1 cellular context compared by ENCODE assay signal in genomic region chr2:240876475-240877251, GRCh38.
TF ChIP-seq lines count a peak whose summit lies in the region.

No MANE protein-coding gene starts in this region.

TF ChIP-seq in HepG2, 621 proteins besides CTCF, POLR2A, EP300 and RAD21 (continued from another document and continues in another):
- peak; percentile 83; the same call in 1 of the 2 replicates for TF ChIP-seq ZBTB49 (CRISPR knock-in tag; IDR thresholded peaks at IDR 0.05; ENCODE audit: borderline replicate concordance)
- TF ChIP-seq MLXIP (CRISPR knock-in tag; IDR thresholded peaks at IDR 0.05; ENCODE audit: borderline replicate concordance): no peak
- 0 out of 2 replicates have a peak, but pooled peaks have one; percentile 79 for TF ChIP-seq SSRP1 (CRISPR knock-in tag; IDR thresholded peaks at IDR 0.05)
- TF ChIP-seq TBX3 (IDR thresholded peaks at IDR 0.05; ENCODE audit: borderline replicate concordance): no peak
- TF ChIP-seq NR2C2 (CRISPR knock-in tag; IDR thresholded peaks at IDR 0.05; ENCODE audit: borderline replicate concordance): peak; percentile 74; the same call in 1 of the 2 replicates
- no peak for TF ChIP-seq NONO (IDR thresholded peaks at IDR 0.05)
- TF ChIP-seq NONO (CRISPR knock-in tag; conservative IDR thresholded peaks at IDR 0.05): peak; percentile 86
- no peak for TF ChIP-seq SAFB2 (CRISPR knock-in tag; IDR thresholded peaks at IDR 0.05; ENCODE audit: borderline replicate concordance, low read depth)
- peak; percentile 69; the same call in 1 of the 2 replicates for TF ChIP-seq DR1 (CRISPR knock-in tag; IDR thresholded peaks at IDR 0.05)
- peak; percentile 69; the same call in 1 of the 2 replicates for TF ChIP-seq ZNF44 (CRISPR knock-in tag; IDR thresholded peaks at IDR 0.05)
- no peak; the same call in 1 of the 2 replicates for TF ChIP-seq TRIM24 (CRISPR knock-in tag; IDR thresholded peaks at IDR 0.05)
- TF ChIP-seq RARA (CRISPR knock-in tag; IDR thresholded peaks at IDR 0.05): peak; percentile 68; the same call in 1 of the 2 replicates
- TF ChIP-seq HCFC1 (IDR thresholded peaks at IDR 0.05; ENCODE audit: low read depth, low read length): 0 out of 2 replicates have a peak, but pooled peaks have one; percentile 2
- TF ChIP-seq SIN3A (IDR thresholded peaks at IDR 0.05; ENCODE audit: borderline replicate concordance, low read depth, low read length): no peak
- TF ChIP-seq FUBP1 (CRISPR knock-in tag; IDR thresholded peaks at IDR 0.05; ENCODE audit: borderline replicate concordance): no peak
- no peak for TF ChIP-seq ZNF225 (CRISPR knock-in tag; IDR thresholded peaks at IDR 0.05)
- TF ChIP-seq ZNF567 (CRISPR knock-in tag; IDR thresholded peaks at IDR 0.05; ENCODE audit: borderline replicate concordance): peak; percentile 35; the same call in 1 of the 2 replicates
- peak; percentile 84; the same call in 1 of the 2 replicates for TF ChIP-seq ZNF614 (CRISPR knock-in tag; IDR thresholded peaks at IDR 0.05; ENCODE audit: borderline replicate concordance)
- peak; percentile 76; the same call in 1 of the 2 replicates for TF ChIP-seq ZSCAN12 (CRISPR knock-in tag; IDR thresholded peaks at IDR 0.05)
- no peak for TF ChIP-seq HMGA1 (CRISPR knock-in tag; conservative IDR thresholded peaks at IDR 0.05)
- TF ChIP-seq SP140L (CRISPR knock-in tag; IDR thresholded peaks at IDR 0.05; ENCODE audit: borderline replicate concordance): no peak
- no peak for TF ChIP-seq CCAR2 (optimal IDR thresholded peaks at IDR 0.05; ENCODE audit: low read depth, low read length)
- no peak for TF ChIP-seq ZBTB8A (CRISPR knock-in tag; IDR thresholded peaks at IDR 0.05; ENCODE audit: borderline replicate concordance, low read depth)
- no peak for TF ChIP-seq KLF12 (CRISPR knock-in tag; IDR thresholded peaks at IDR 0.05; ENCODE audit: borderline replicate concordance)
- no peak for TF ChIP-seq FOSL1 (CRISPR knock-in tag; IDR thresholded peaks at IDR 0.05; ENCODE audit: borderline replicate concordance)
- TF ChIP-seq HOXA5 (CRISPR knock-in tag; IDR thresholded peaks at IDR 0.05): no peak
- peak; percentile 94 for TF ChIP-seq HDAC2 (CRISPR knock-in tag; IDR thresholded peaks at IDR 0.05)
- peak; percentile 76 for TF ChIP-seq KDM1A (CRISPR knock-in tag; IDR thresholded peaks at IDR 0.05)
- TF ChIP-seq CHCHD3 (CRISPR knock-in tag; IDR thresholded peaks at IDR 0.05): peak; percentile 79
- TF ChIP-seq NR1H2 (CRISPR knock-in tag; IDR thresholded peaks at IDR 0.05; ENCODE audit: borderline replicate concordance, low read depth): peak; percentile 76; the same call in 1 of the 2 replicates
- TF ChIP-seq CEBPG (CRISPR knock-in tag; IDR thresholded peaks at IDR 0.05): peak; percentile 61
- TF ChIP-seq ARHGAP35 (CRISPR knock-in tag; IDR thresholded peaks at IDR 0.05; ENCODE audit: borderline replicate concordance): 0 out of 2 replicates have a peak, but pooled peaks have one; percentile 71
- TF ChIP-seq HMGXB3 (CRISPR knock-in tag; IDR thresholded peaks at IDR 0.05; ENCODE audit: borderline replicate concordance): no peak
- 0 out of 2 replicates have a peak, but pooled peaks have one; percentile 25 for TF ChIP-seq THYN1 (CRISPR knock-in tag; IDR thresholded peaks at IDR 0.05; ENCODE audit: borderline replicate concordance, low read depth)
- TF ChIP-seq ZNF547 (CRISPR knock-in tag; IDR thresholded peaks at IDR 0.05): peak; percentile 75
- 0 out of 2 replicates have a peak, but pooled peaks have one; percentile 13 for TF ChIP-seq ZNF10 (CRISPR knock-in tag; IDR thresholded peaks at IDR 0.05; ENCODE audit: borderline replicate concordance, low read depth)
- no peak for TF ChIP-seq MBD4 (IDR thresholded peaks at IDR 0.05; ENCODE audit: borderline replicate concordance, low read length)
- TF ChIP-seq TGIF2 (CRISPR knock-in tag; IDR thresholded peaks at IDR 0.05): peak; percentile 59; the same call in 1 of the 2 replicates
- TF ChIP-seq ZNF576 (CRISPR knock-in tag; IDR thresholded peaks at IDR 0.05): peak; percentile 88; the same call in 1 of the 2 replicates
- TF ChIP-seq WIZ (CRISPR knock-in tag; IDR thresholded peaks at IDR 0.05): no peak
- TF ChIP-seq ARID3A (IDR thresholded peaks at IDR 0.05; ENCODE audit: low read depth, low read length): no peak
- no peak for TF ChIP-seq RNF219 (CRISPR knock-in tag; IDR thresholded peaks at IDR 0.05)
- peak; percentile 75; the same call in 1 of the 2 replicates for TF ChIP-seq ZNF124 (CRISPR knock-in tag; IDR thresholded peaks at IDR 0.05)
- TF ChIP-seq MTA3 (CRISPR knock-in tag; IDR thresholded peaks at IDR 0.05): no peak
- TF ChIP-seq ZNF761 (CRISPR knock-in tag; conservative IDR thresholded peaks at IDR 0.05): no peak; the same call in 1 of the 2 replicates
- TF ChIP-seq YEATS4 (CRISPR knock-in tag; IDR thresholded peaks at IDR 0.05; ENCODE audit: borderline replicate concordance): peak; percentile 91
- no peak for TF ChIP-seq SIN3B (IDR thresholded peaks at IDR 0.05; ENCODE audit: low read length)
- TF ChIP-seq ZNF674 (CRISPR knock-in tag; IDR thresholded peaks at IDR 0.05; ENCODE audit: low read depth): peak; percentile 18; the same call in 1 of the 2 replicates
- peak; percentile 88 for TF ChIP-seq MED8 (CRISPR knock-in tag; IDR thresholded peaks at IDR 0.05; ENCODE audit: insufficient replicate concordance)
- TF ChIP-seq MEIS2 (CRISPR knock-in tag; IDR thresholded peaks at IDR 0.05): peak; percentile 81
